ENCODE assay signal across 1 cellular context in genomic region chr7:50491209-50491608, GRCh38.
TF ChIP-seq lines count a peak whose summit lies in the region.

No MANE protein-coding gene starts in this region.

TF ChIP-seq in HepG2, 621 proteins besides CTCF, POLR2A, EP300 and RAD21:
- no peak for TF ChIP-seq ARID4A (CRISPR knock-in tag; IDR thresholded peaks at IDR 0.05; ENCODE audit: borderline replicate concordance)
- no peak for TF ChIP-seq CREB1 (IDR thresholded peaks at IDR 0.05)
- TF ChIP-seq CREB1 (CRISPR knock-in tag; IDR thresholded peaks at IDR 0.05) = no peak
- no peak for TF ChIP-seq PHF21A (CRISPR knock-in tag; IDR thresholded peaks at IDR 0.05)
- no peak for TF ChIP-seq TRIM22 (IDR thresholded peaks at IDR 0.05)
- no peak for TF ChIP-seq ZNF558 (CRISPR knock-in tag; IDR thresholded peaks at IDR 0.05; ENCODE audit: borderline replicate concordance)
- TF ChIP-seq ELF3 (CRISPR knock-in tag; IDR thresholded peaks at IDR 0.05) = no peak
TF ChIP-seq in HepG2: peak in this region for 0.
